In the genomic region with DNA sequence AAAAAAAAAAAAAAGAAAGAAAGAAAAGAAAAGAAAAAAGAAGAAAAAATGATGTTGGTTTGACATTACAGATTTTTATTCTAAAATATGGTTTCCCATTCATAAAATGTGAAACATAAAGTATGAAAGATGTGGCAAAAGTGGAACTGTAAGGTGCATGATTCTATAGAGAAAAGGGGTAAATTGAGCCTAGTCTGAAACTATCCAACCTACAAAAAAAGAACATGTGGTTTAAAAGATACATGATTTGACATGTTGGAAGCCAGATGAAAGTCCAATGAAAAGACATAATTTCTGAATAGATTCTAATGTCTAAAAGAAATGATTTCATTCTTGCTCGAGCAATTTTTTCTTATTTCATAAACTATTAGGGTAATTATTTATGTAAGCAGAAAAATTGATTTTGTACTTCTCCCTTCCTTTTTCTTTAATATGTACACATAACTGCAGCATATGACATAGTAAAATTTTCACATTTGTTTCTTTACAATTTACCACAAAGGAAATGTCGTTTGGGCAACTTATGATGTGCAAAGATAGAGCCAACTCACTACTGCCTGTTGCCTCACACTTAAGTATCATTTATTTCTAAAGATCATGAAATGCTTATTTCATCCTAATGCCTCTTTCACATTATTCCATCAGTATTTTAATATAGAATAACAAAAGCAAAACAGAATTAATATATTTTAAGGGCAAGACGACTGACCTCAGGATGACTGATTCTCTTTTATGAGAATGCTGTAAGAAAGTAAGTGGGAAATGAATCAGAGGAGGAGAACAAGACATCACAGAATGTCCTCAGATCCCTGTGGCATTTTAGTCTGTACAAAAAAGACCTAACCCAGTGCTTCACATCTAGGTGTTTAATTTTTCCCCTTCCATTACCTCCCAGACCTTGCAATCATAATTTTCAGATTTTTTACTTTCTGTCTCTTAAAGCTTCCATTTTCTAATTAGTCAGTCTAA, we compare ENCODE assay signal across 13 cellular contexts.
DNase-seq lines count a peak whose midpoint lies in the region; ATAC-seq and TF ChIP-seq lines count a peak whose summit lies in the region.
"Had no signal": no experiment of that assay in that cellular context is flagged by ENCODE, and none has a peak within 500 bp of the region (broad histone marks: within the 10 kb centered on the region; RNA-seq: fewer than 3 reads in every experiment).

No MANE protein-coding gene starts in this region.

- H3K27me3 Mint-ChIP-seq in Calu3 (ENCODE audit: unreplicated experiment) (no peaks in the 10 kb centered on the region), memory B cell (no peaks in the 10 kb centered on the region)

- H3K36me3 Mint-ChIP-seq in Calu3 (ENCODE audit: insufficient read depth, unreplicated experiment) (peaks cover 5% of the 10 kb centered on the region), memory B cell (no peaks in the 10 kb centered on the region)

- no TSS peak for BruUV-seq in Calu3 (replicated peaks; lab: Mats Ljungman, UMichigan)

- ATAC-seq in memory B cell (ENCODE audit: low read depth) (no peak), GM21619 (IDR thresholded peaks at IDR 0.05; ENCODE audit: unreplicated experiment) (no peak), HG03520 (IDR thresholded peaks at IDR 0.05; ENCODE audit: unreplicated experiment) (no peak), HG02885 (IDR thresholded peaks at IDR 0.05; ENCODE audit: poor library complexity, unreplicated experiment) (no peak)

- H3K27ac Mint-ChIP-seq in Calu3 (ENCODE audit: unreplicated experiment) = peak overlapping the region; percentile 91
- H3K27ac Mint-ChIP-seq in memory B cell = peak overlapping the region; percentile 97

- intact Hi-C loops in Calu3 (cut with micrococcal nuclease; ENCODE audit: unreplicated experiment) = loop anchor here (5.0 kb wide), 1 partner anchor 251 kb away; a partner anchor contains a TSS

- no peaks in the 10 kb centered on the region for H3K27me3 ChIP-seq in HL-60 (ENCODE audit: insufficient read depth, poor library complexity, severe bottlenecking)
- H3K27me3 ChIP-seq: vagina had no signal

- peak overlapping the region; percentile 55 for H3K27ac ChIP-seq in HL-60 (replicated peaks)
- peak overlapping the region; percentile 61 for H3K27ac ChIP-seq in VCaP
- H3K27ac ChIP-seq: vagina had no signal

- H3K9me3 Mint-ChIP-seq in Calu3 (ENCODE audit: low read depth, unreplicated experiment) = no peaks in the 10 kb centered on the region
- peaks cover 2% of the 10 kb centered on the region for H3K9me3 Mint-ChIP-seq in memory B cell

- no peak overlapping the region for H3K4me3 ChIP-seq in HL-60 (replicated peaks; ENCODE audit: insufficient read depth, low read length)
- H3K4me3 ChIP-seq: vagina had no signal

- H3K4me3 Mint-ChIP-seq in Calu3 (ENCODE audit: low read depth, unreplicated experiment) (no peak overlapping the region), memory B cell (no peak overlapping the region)

- H3K4me1 Mint-ChIP-seq in Calu3 (ENCODE audit: low read depth, unreplicated experiment) = peaks cover 78% of the 10 kb centered on the region
- peaks cover 22% of the 10 kb centered on the region for H3K4me1 Mint-ChIP-seq in memory B cell

- DNase-seq in Calu3 (no peak), HL-60 (ENCODE audit: low read depth in 1 of 2, low spot score in 1 of 2) (peak in 1 of 2 experiments; percentile 39), memory B cell (ENCODE audit: low spot score in 2 of 2) (no peak), AG08396 (ENCODE audit: low spot score) (no peak)
- DNase-seq: activated effector memory CD4-positive, alpha-beta T cell treated with Interleukin-2 at 50 U/mL for 16 hours; NCI-H2029; OCI-M1; T-helper 9 cell had no signal

- no peak for TF ChIP-seq CTCF in Calu3 (IDR thresholded peaks at IDR 0.05; ENCODE audit: unreplicated experiment)
- no peak for TF ChIP-seq CTCF in HL-60 (IDR thresholded peaks at IDR 0.05; ENCODE audit: insufficient read depth, low read length)
- no peak for TF ChIP-seq CTCF in VCaP (conservative IDR thresholded peaks at IDR 0.05)

- CTCF ChIA-PET in Calu3 (lab: Charles Lee) = no interaction called here
